Comparison of ENCODE assay signal across 8 cellular contexts in genomic region chr7:2894118-2894940, GRCh38. TPM values are rescaled to one million over a fixed set of nuclear protein-coding genes. Genes with fewer than 3 reads are reported as not detected.
DNase-seq lines count a peak whose midpoint lies in the region; ATAC-seq and TF ChIP-seq lines count a peak whose summit lies in the region.

No MANE protein-coding gene starts in this region.

- H3K4me3 Mint-ChIP-seq in activated T-helper 1 cell treated with anti-CD3 and anti-CD28 coated beads, Interleukin-12 subunit alpha, Interleukin-12 subunit beta, Interleukin-2, Interleukin-4 antibody, amounts not matched to agents 30 ng/mL and 10 ng/mL and 1 ng/mL, durations not matched to agents 14 hours and 24 hours and 36 hours: peak overlapping the region; percentile 87

- ATAC-seq in GM21515 (IDR thresholded peaks at IDR 0.05; ENCODE audit: unreplicated experiment) (peak; percentile 71), Right ventricle myocardium inferior (no peak)

- peak overlapping the region; percentile 99 for H3K27ac Mint-ChIP-seq in activated T-helper 1 cell treated with anti-CD3 and anti-CD28 coated beads, Interleukin-12 subunit alpha, Interleukin-12 subunit beta, Interleukin-2, Interleukin-4 antibody, amounts not matched to agents 30 ng/mL and 10 ng/mL and 1 ng/mL, durations not matched to agents 14 hours and 24 hours and 36 hours

- H3K4me1 Mint-ChIP-seq in activated T-helper 1 cell treated with anti-CD3 and anti-CD28 coated beads, Interleukin-12 subunit alpha, Interleukin-12 subunit beta, Interleukin-2, Interleukin-4 antibody, amounts not matched to agents 30 ng/mL and 10 ng/mL and 1 ng/mL, durations not matched to agents 14 hours and 24 hours and 36 hours (ENCODE audit: low read depth): peaks cover 37% of the 10 kb centered on the region

- no peaks in the 10 kb centered on the region for H3K36me3 Mint-ChIP-seq in activated T-helper 1 cell treated with anti-CD3 and anti-CD28 coated beads, Interleukin-12 subunit alpha, Interleukin-12 subunit beta, Interleukin-2, Interleukin-4 antibody, amounts not matched to agents 30 ng/mL and 10 ng/mL and 1 ng/mL, durations not matched to agents 14 hours and 24 hours and 36 hours (ENCODE audit: low read depth)

- POLR2A ChIA-PET in GM10248 (lab: Yijun Ruan, JAX): interaction anchor here (0.7 to 1.4 kb wide), 4 partner anchors 16 to 84 kb away, joined by 3 to 5 read pairs (median 4); no protein-coding TSS in a partner anchor

- CTCF ChIA-PET in GM10248 (lab: Yijun Ruan, JAX): interaction anchor here (0.9 to 5.0 kb wide), 9 partner anchors 9 to 223 kb away, joined by 3 to 22 read pairs (median 4); no protein-coding TSS in a partner anchor

- H3K27me3 Mint-ChIP-seq in activated T-helper 1 cell treated with anti-CD3 and anti-CD28 coated beads, Interleukin-12 subunit alpha, Interleukin-12 subunit beta, Interleukin-2, Interleukin-4 antibody, amounts not matched to agents 30 ng/mL and 10 ng/mL and 1 ng/mL, durations not matched to agents 14 hours and 24 hours and 36 hours (ENCODE audit: insufficient read depth): peaks cover 1% of the 10 kb centered on the region

- no peaks in the 10 kb centered on the region for H3K9me3 Mint-ChIP-seq in activated T-helper 1 cell treated with anti-CD3 and anti-CD28 coated beads, Interleukin-12 subunit alpha, Interleukin-12 subunit beta, Interleukin-2, Interleukin-4 antibody, amounts not matched to agents 30 ng/mL and 10 ng/mL and 1 ng/mL, durations not matched to agents 14 hours and 24 hours and 36 hours

- H3K4me3 ChIP-seq in Jurkat, Clone E6-1 (ENCODE audit: low read length): peak overlapping the region; percentile 46

- intact Hi-C loops in activated T-helper 1 cell treated with anti-CD3 and anti-CD28 coated beads, Interleukin-12 subunit alpha, Interleukin-12 subunit beta, Interleukin-2, Interleukin-4 antibody, amounts not matched to agents 30 ng/mL and 10 ng/mL and 1 ng/mL, durations not matched to agents 14 hours and 24 hours and 36 hours (cut with micrococcal nuclease): loop anchor here (1.0 to 5.0 kb wide), 6 partner anchors 9 to 406 kb away; partner anchors contain the start of genes CARD11 and SDK1
- intact Hi-C loops in Right ventricle myocardium inferior (cut with DNase I): no loop called here

- DNase-seq in GM10248 (ENCODE audit: extremely low spot score): peak; percentile 76
- peak; percentile 55 for DNase-seq in Jurkat, Clone E6-1 (ENCODE audit: low read depth, low spot score)
- peak; percentile 43 for DNase-seq in activated T-helper 1 cell treated with anti-CD3 and anti-CD28 coated beads, Interleukin-12 subunit alpha, Interleukin-12 subunit beta, Interleukin-2, Interleukin-4 antibody, amounts not matched to agents 30 ng/mL and 10 ng/mL and 1 ng/mL, durations not matched to agents 14 hours and 24 hours and 36 hours (ENCODE audit: low spot score)
- DNase-seq in stimulated activated CD4-positive, alpha-beta T cell treated with anti-CD3 and anti-CD28 coated beads, TNF-alpha, amount 100 ng/mL, for 48 hours (ENCODE audit: low read depth in 3 of 3): peak; percentile 19 to 54 (median 40)
- DNase-seq in NCI-H1436 (lab: John Stamatoyannopoulos, UW): no peak
- no peak for DNase-seq in Right ventricle myocardium inferior (ENCODE audit: missing footprints)
- DNase-seq in C1 segment of cervical spinal cord (lab: John Stamatoyannopoulos, UW): no peak

- no peak for TF ChIP-seq CTCF in GM10248 (IDR thresholded peaks at IDR 0.05; ENCODE audit: control extremely low read depth, extremely low read depth, low read depth, missing control alignments)

RNA-seq across cellular contexts. Expression of gene GNA12, which starts 50.2 kb away (rescaled TPM):
- 36.4 TPM for polyA plus RNA-seq in Jurkat, Clone E6-1 (2012; ENCODE audit: insufficient read depth, insufficient read length)
- total RNA-seq in activated T-helper 1 cell treated with anti-CD3 and anti-CD28 coated beads, Interleukin-12 subunit alpha, Interleukin-12 subunit beta, Interleukin-2, Interleukin-4 antibody, amounts not matched to agents 30 ng/mL and 10 ng/mL and 1 ng/mL, durations not matched to agents 14 hours and 24 hours and 36 hours: 36.3 and 36.4 TPM in 2 replicates
- total RNA-seq in Right ventricle myocardium inferior: 40.8 TPM

Comparison
In these comparisons a context has a peak if more than half of its experiments do, and no peak if none do; other contexts are left out.
1. DNase-seq: peak in GM10248 (single experiment), Jurkat, Clone E6-1 (single experiment), activated T-helper 1 cell treated with anti-CD3 and anti-CD28 coated beads, Interleukin-12 subunit alpha, Interleukin-12 subunit beta, Interleukin-2, Interleukin-4 antibody, amounts not matched to agents 30 ng/mL and 10 ng/mL and 1 ng/mL, durations not matched to agents 14 hours and 24 hours and 36 hours (single experiment) and stimulated activated CD4-positive, alpha-beta T cell treated with anti-CD3 and anti-CD28 coated beads, TNF-alpha, amount 100 ng/mL, for 48 hours (3 of 3); none in NCI-H1436 (single experiment), Right ventricle myocardium inferior (single experiment) and C1 segment of cervical spinal cord (0 of 14).